In the genomic region with DNA sequence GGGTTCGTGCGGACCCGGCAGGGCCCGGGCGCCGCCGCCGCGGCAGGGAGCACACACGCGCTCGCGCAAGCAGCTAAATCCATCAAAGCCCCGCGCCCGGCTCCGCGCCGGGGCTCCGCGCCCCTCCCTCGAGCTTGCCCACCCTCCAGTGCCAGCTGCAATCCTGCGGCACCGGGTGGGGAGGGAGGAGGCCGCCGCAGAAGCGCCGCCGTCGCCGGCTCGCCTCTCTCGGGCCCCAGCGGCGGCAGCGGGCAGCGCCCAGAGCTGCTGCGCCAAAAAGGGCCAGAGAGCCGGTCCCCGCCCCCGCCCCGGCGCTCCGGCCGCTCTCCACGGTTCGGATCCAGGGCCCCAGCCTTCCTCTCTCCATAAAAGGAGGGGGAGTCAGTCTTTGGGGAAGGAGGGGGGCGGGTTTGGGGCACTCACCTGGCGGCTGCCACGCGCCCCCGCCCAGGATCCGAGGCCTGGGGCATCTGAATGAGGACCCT, we compare ENCODE assay signal across 8 cellular contexts. TPM values are rescaled to one million over a fixed set of nuclear protein-coding genes. Genes with fewer than 3 reads are reported as not detected.
DNase-seq lines count a peak whose midpoint lies in the region; ATAC-seq and TF ChIP-seq lines count a peak whose summit lies in the region.

No MANE protein-coding gene starts in this region.

- peaks cover 0 to 84% (median 62%) of the 10 kb centered on the region in 7 donors for H3K27me3 ChIP-seq in spleen (replicated peaks in 1 of 7)

- TF ChIP-seq POLR2A in spleen (IDR thresholded peaks at IDR 0.05) = no peak

- peak overlapping the region; percentile 72 to 90 (median 86) for H3K27ac ChIP-seq in spleen

- intact Hi-C loops in spleen (cut with DNase I; ENCODE audit: low total_unique reads) = loop anchor here (5.0 kb wide), 1 partner anchor 188 kb away; no protein-coding TSS in a partner anchor

- H3K36me3 ChIP-seq in spleen = no peaks in the 10 kb centered on the region

- 1 to 4% (median 3%) methylated on average over 5 to 53 of the region's 53 CpGs for WGBS in spleen, 5 donors

- no peaks in the 10 kb centered on the region for H3K9me3 ChIP-seq in spleen

- H3K4me3 ChIP-seq in cardiac fibroblast (replicated peaks in 1 of 2; ENCODE audit: low read depth in 2 of 2, low read length in 2 of 2) (peak overlapping the region; percentile 27 to 67), spleen (peak overlapping the region; percentile 25 to 85 (median 52))

- H3K4me1 ChIP-seq in spleen = peaks cover 25 to 81% (median 69%) of the 10 kb centered on the region in 6 donors

- TF ChIP-seq CTCF in cardiac fibroblast (IDR thresholded peaks at IDR 0.05; ENCODE audit: low read depth, low read length) (no peak), spleen (IDR thresholded peaks at IDR 0.05 in 8 of 11, conservative IDR thresholded peaks at IDR 0.05 in 3 of 11) (peak in 6 of 11 experiments; percentile 15 to 42 (median 28))

- ATAC-seq in HG03520 (IDR thresholded peaks at IDR 0.05; ENCODE audit: unreplicated experiment) (no peak), GM21619 (IDR thresholded peaks at IDR 0.05; ENCODE audit: unreplicated experiment) (no peak)

- DNase-seq in activated T-cell treated with anti-CD3 and anti-CD28 coated beads, Interleukin-2, amount 50 U/mL, for 1 hour = peak; percentile 37
- DNase-seq in activated T-cell treated with anti-CD3 and anti-CD28 coated beads for 4 hours (no peak), NCI-H748 (lab: John Stamatoyannopoulos, UW; ENCODE audit: unreplicated experiment) (peak; percentile 78), cardiac fibroblast (ENCODE audit: low read depth in 2 of 2) (peak; percentile 63 to 75), iris pigment epithelial cell (ENCODE audit: low read depth) (peak; percentile 73), spleen (no peak)

RNA-seq across cellular contexts. Expression of gene PDGFA, which starts 0.4 kb away (rescaled TPM):
- total RNA-seq in spleen = 10 to 100 TPM; 16.1 to 49.5 (median 24.5) TPM
- 10 to 100 TPM in 1 of 3 donors, 1 to 10 TPM in 2; 6.1 to 16.8 (median 9.9) TPM for polyA plus RNA-seq in spleen

Comparison
In these comparisons a context has a peak if more than half of its experiments do, and no peak if none do; other contexts are left out.
1. DNase-seq: peak in activated T-cell treated with anti-CD3 and anti-CD28 coated beads, Interleukin-2, amount 50 U/mL, for 1 hour (single experiment), NCI-H748 (single experiment), cardiac fibroblast (2 of 2) and iris pigment epithelial cell (single experiment); none in activated T-cell treated with anti-CD3 and anti-CD28 coated beads for 4 hours (single experiment) and spleen (single experiment).